In genomic region chrX:142134533-142134932, GRCh38 we compare ENCODE assay signal across 8 cellular contexts.
"Had no signal": no experiment of that assay in that cellular context is flagged by ENCODE, and none has a peak within 500 bp of the region (broad histone marks: within the 10 kb centered on the region; RNA-seq: fewer than 3 reads in every experiment).

No MANE protein-coding gene starts in this region.

- DNase-seq: GM23248, GOT3, H7, IMR-90, KG1 had no signal

- FAIRE-seq: HTR-8/SVneo, K562 had no signal

- H3K36me3 ChIP-seq: HAP-1 had no signal

- H3K4me3 ChIP-seq: GM23248, HAP-1, K562 had no signal

- H3K4me1 ChIP-seq: HAP-1 had no signal

- H3K27ac ChIP-seq: GM23248 had no signal
